Comparison of ENCODE assay signal across 8 cellular contexts in the genomic region with DNA sequence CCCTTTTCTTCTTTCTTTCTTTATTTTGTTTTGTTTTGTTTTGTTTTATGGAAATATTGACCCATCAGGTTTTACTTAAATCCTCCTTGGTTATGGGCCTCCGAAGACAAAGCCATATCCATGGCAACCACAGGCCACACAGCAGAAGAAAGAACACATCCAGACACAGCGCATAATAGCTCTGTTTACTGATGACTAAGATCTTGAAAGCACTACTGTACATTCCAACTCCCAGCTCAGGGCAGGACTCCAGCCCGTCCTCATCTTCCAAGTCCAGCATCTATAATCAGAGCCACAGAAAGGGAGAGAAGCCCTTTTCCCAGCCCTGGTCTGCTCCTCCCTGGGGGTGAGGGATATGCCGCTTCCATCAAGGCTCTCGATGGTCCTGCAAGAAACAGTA.
DNase-seq lines count a peak whose midpoint lies in the region; ATAC-seq, FAIRE-seq and TF ChIP-seq lines count a peak whose summit lies in the region.

No MANE protein-coding gene starts in this region.

- peaks cover 15% of the 10 kb centered on the region for H3K9me1 ChIP-seq in IMR-90 (ENCODE audit: insufficient read depth, low read length)

- peak overlapping the region; percentile 36 for H2AFZ ChIP-seq in IMR-90 (replicated peaks; ENCODE audit: low read length, poor library complexity)
- no peak overlapping the region for H2AFZ ChIP-seq in HepG2 (ENCODE audit: low read length)

- TF ChIP-seq EP300 in HepG2 (IDR thresholded peaks at IDR 0.05; ENCODE audit: low read depth in 2 of 2, low read length in 2 of 2) (no peak), HepG2 (CRISPR knock-in tag; IDR thresholded peaks at IDR 0.05; ENCODE audit: borderline replicate concordance) (no peak)

- H3K9ac ChIP-seq in IMR-90 (ENCODE audit: low read depth, low read length) (no peak overlapping the region), HepG2 (ENCODE audit: insufficient read depth, low read depth, low read length) (no peak overlapping the region)

- no peak overlapping the region; the same call in 1 of the 2 replicates for H4K5ac ChIP-seq in IMR-90 (ENCODE audit: low read depth, low read length)

- H3K4me2 ChIP-seq in IMR-90 (ENCODE audit: low read depth, low read length) = peak overlapping the region; percentile 33; the same call in 1 of the 2 replicates
- H3K4me2 ChIP-seq in HepG2 (ENCODE audit: low read depth, low read length) = no peak overlapping the region; the same call in 1 of the 2 replicates

- H3K4me3 ChIP-seq in IMR-90 (ENCODE audit: insufficient read depth, low read depth, low read length) (no peak overlapping the region), cardiac fibroblast (replicated peaks in 1 of 2; ENCODE audit: low read depth in 2 of 2, low read length in 2 of 2) (no peak overlapping the region), HepG2 (replicated peaks in 1 of 3; ENCODE audit: insufficient read depth in 1 of 3, low read depth in 2 of 3, low read length in 3 of 3) (no peak overlapping the region), thoracic aorta (no peak overlapping the region)

- H4K8ac ChIP-seq in IMR-90 (ENCODE audit: low read depth in 2 of 2, low read length in 2 of 2) = peak overlapping the region in 1 of 2 experiments; percentile 72; a peak in 2 of 4 replicates

- BruUV-seq in IMR-90 (replicated peaks; lab: Mats Ljungman, UMichigan) (no TSS peak), HepG2 (replicated peaks; lab: Mats Ljungman, UMichigan) (no TSS peak)

- H3K27ac ChIP-seq in IMR-90 (ENCODE audit: insufficient read depth, low read length) (peak overlapping the region; percentile 14; the same call in 1 of the 2 replicates), HepG2 (ENCODE audit: extremely low read length, insufficient read depth, low read length) (no peak overlapping the region), thoracic aorta (peak overlapping the region; percentile 16 to 73)

- in situ Hi-C loops in IMR-90 (cut with MboI; ENCODE audit: low sequenced_read_pairs) (no loop called here), HepG2 (cut with HindIII; ENCODE audit: extremely low pct_ligation_motif_present, low pct_unique_long_range_greater_than_20kb) (no loop called here)

- peak overlapping the region; percentile 43 for H2BK20ac ChIP-seq in IMR-90 (ENCODE audit: low read depth, low read length)

- H3K79me2 ChIP-seq in HepG2 (ENCODE audit: insufficient read depth, low read length) = no peaks in the 10 kb centered on the region

- ATAC-seq in IMR-90 (ENCODE audit: low read depth) (peak; percentile 92), HepG2 (peak; percentile 53; the same call in 2 of the 3 replicates), thoracic aorta (ENCODE audit: insufficient number of reproducible peaks, low FRiP score, low read depth) (peak; percentile 72), HG03039 (IDR thresholded peaks at IDR 0.05; ENCODE audit: unreplicated experiment) (no peak)

- H3K27me3 ChIP-seq in IMR-90 (ENCODE audit: control insufficient read depth, insufficient read depth, low read length) = no peaks in the 10 kb centered on the region
- H3K27me3 ChIP-seq in HepG2 (ENCODE audit: control insufficient read depth in 1 of 2, insufficient read depth in 2 of 2, low read length in 2 of 2) = peaks cover 2 to 32% of the 10 kb centered on the region in 2 experiments; a peak in 3 of 5 replicates
- H3K27me3 ChIP-seq in thoracic aorta (replicated peaks; ENCODE audit: insufficient read depth) = no peaks in the 10 kb centered on the region

- TF ChIP-seq CTCF in IMR-90 (conservative IDR thresholded peaks at IDR 0.05; ENCODE audit: low read depth, low read length) (no peak), cardiac fibroblast (IDR thresholded peaks at IDR 0.05; ENCODE audit: low read depth, low read length) (no peak), HepG2 (CRISPR knock-in tag; IDR thresholded peaks at IDR 0.05) (no peak), thoracic aorta (IDR thresholded peaks at IDR 0.05) (no peak), D721Med (IDR thresholded peaks at IDR 0.05; ENCODE audit: insufficient read depth, missing control alignments) (no peak)

- H3K36me3 ChIP-seq in IMR-90 (ENCODE audit: control insufficient read depth, insufficient read depth, low read length) = no peaks in the 10 kb centered on the region
- H3K36me3 ChIP-seq in HepG2 (replicated peaks in 1 of 2; ENCODE audit: control insufficient read depth in 1 of 2, insufficient read depth in 2 of 2, low read length in 2 of 2) = no peaks in the 10 kb centered on the region
- H3K36me3 ChIP-seq in thoracic aorta = no peaks in the 10 kb centered on the region

- no peaks in the 10 kb centered on the region for H3K79me1 ChIP-seq in IMR-90 (ENCODE audit: low read depth in 1 of 2, low read length in 2 of 2)

- peak overlapping the region; percentile 62 for H2AK5ac ChIP-seq in IMR-90 (ENCODE audit: low read depth, low read length)

- H2BK5ac ChIP-seq in IMR-90 (ENCODE audit: low read depth, low read length, poor library complexity, severe bottlenecking) = no peak overlapping the region

- peak overlapping the region; percentile 66 for H2BK120ac ChIP-seq in IMR-90 (ENCODE audit: low read depth, low read length)

- TF ChIP-seq RAD21 in IMR-90 (IDR thresholded peaks at IDR 0.05; ENCODE audit: low read length) = peak; percentile 30; the same call in 1 of the 2 replicates
- no peak for TF ChIP-seq RAD21 in HepG2 (CRISPR knock-in tag; IDR thresholded peaks at IDR 0.05)

- H3K9me3 ChIP-seq in IMR-90 (ENCODE audit: control insufficient read depth, insufficient read depth, low read length) = no peaks in the 10 kb centered on the region
- no peaks in the 10 kb centered on the region for H3K9me3 ChIP-seq in HepG2 (ENCODE audit: low read length)
- no peaks in the 10 kb centered on the region for H3K9me3 ChIP-seq in thoracic aorta

- H4K20me1 ChIP-seq in IMR-90 (ENCODE audit: insufficient read depth, low read length) (no peaks in the 10 kb centered on the region; the same call in 1 of the 2 replicates), HepG2 (ENCODE audit: insufficient read depth, low read length) (no peaks in the 10 kb centered on the region)

- no peak overlapping the region for H2AK9ac ChIP-seq in IMR-90 (replicated peaks; ENCODE audit: low read depth, low read length, poor library complexity)

- POLR2A ChIA-PET in IMR-90 (lab: Charles Lee; ENCODE audit: unreplicated experiment) = no interaction called here
- POLR2A ChIA-PET in HepG2 (lab: Yijun Ruan, JAX) = no interaction called here

- CTCF ChIA-PET in IMR-90 (lab: Yijun Ruan, JAX) = no interaction called here
- CTCF ChIA-PET in HepG2 (lab: Yijun Ruan, JAX; ENCODE audit: low intra/inter-chr PET ratio, low total read pairs) = no interaction called here

- peak overlapping the region; percentile 18 for H3K14ac ChIP-seq in IMR-90 (replicated peaks; ENCODE audit: low read depth, low read length)

- no peak overlapping the region for H3K56ac ChIP-seq in IMR-90 (ENCODE audit: extremely low read depth, insufficient read depth, low read length)

- no peak for FAIRE-seq in HepG2 (lab: Jason Lieb, UNC)
- no peak for FAIRE-seq in D721Med (lab: Jason Lieb, UNC)

- DNase-seq in IMR-90 (peak; percentile 97), cardiac fibroblast (ENCODE audit: low read depth in 2 of 2) (peak; percentile 98), HepG2 (ENCODE audit: low spot score) (no peak), thoracic aorta (ENCODE audit: low spot score) (peak; percentile 16), D721Med (ENCODE audit: insufficient read length, low spot score) (no peak), T-helper 2 cell (no peak), cerebellum (ENCODE audit: low spot score) (no peak)

- TF ChIP-seq POLR2A in IMR-90 (IDR thresholded peaks at IDR 0.05; ENCODE audit: low read depth, low read length) (no peak), HepG2 (IDR thresholded peaks at IDR 0.05; ENCODE audit: insufficient read depth in 1 of 2, low read depth in 2 of 2, low read length in 2 of 2) (no peak)

- peak overlapping the region; percentile 17; the same call in 1 of the 3 replicates for H2BK15ac ChIP-seq in IMR-90 (ENCODE audit: low read depth, low read length)

- peak overlapping the region; percentile 48; the same call in 1 of the 2 replicates for H4K91ac ChIP-seq in IMR-90 (ENCODE audit: insufficient read depth, low read depth, low read length)

- H3K4me1 ChIP-seq in IMR-90 (ENCODE audit: control insufficient read depth, insufficient read depth, low read length) (peaks cover 27% of the 10 kb centered on the region), HepG2 (ENCODE audit: insufficient read depth, low read length) (no peaks in the 10 kb centered on the region), thoracic aorta (ENCODE audit: control insufficient read depth in 1 of 2, low read depth in 2 of 2) (peaks cover 35 to 51% of the 10 kb centered on the region in 2 donors)

- dilution Hi-C loops in IMR-90 (cut with HindIII; ENCODE audit: low sequenced_read_pairs, unreplicated experiment) = no loop called here

- WGBS in IMR-90 (ENCODE audit: extremely low coverage in 2 of 2, insufficient read length in 1 of 2), 2 experiments = 67% methylated on average over 1 of the region's 5 CpGs; no CpG with 5 or more reads in 1 of the 2 experiments
- WGBS in HepG2 (ENCODE audit: low lambda C conversion rate) = 33% methylated on average over 5 of the region's 5 CpGs

- peak overlapping the region; percentile 37 for H3K18ac ChIP-seq in IMR-90 (ENCODE audit: low read depth, low read length)

- H3K4ac ChIP-seq in IMR-90 (ENCODE audit: low read depth, low read length) = peak overlapping the region; percentile 64

- no peak overlapping the region for H3K23ac ChIP-seq in IMR-90 (ENCODE audit: low read depth, low read length)

- intact Hi-C loops in IMR-90 (cut with micrococcal nuclease) = no loop called here
- intact Hi-C loops in HepG2 (cut with micrococcal nuclease; ENCODE audit: unreplicated experiment) = no loop called here

TF ChIP-seq in IMR-90, 13 proteins besides CTCF, POLR2A, EP300 and RAD21 (continues in another document):
- no peak for TF ChIP-seq ELK1 (IDR thresholded peaks at IDR 0.05; ENCODE audit: borderline replicate concordance, low read depth, low read length)

TF ChIP-seq in HepG2, 621 proteins besides CTCF, POLR2A, EP300 and RAD21:
- TF ChIP-seq ZBTB21 (CRISPR knock-in tag; IDR thresholded peaks at IDR 0.05) (no peak), FOSL2 (CRISPR knock-in tag; IDR thresholded peaks at IDR 0.05) (peak; percentile 25; the same call in 1 of the 2 replicates), ZC3H13 (CRISPR knock-in tag; IDR thresholded peaks at IDR 0.05) (no peak), ZNF780A (CRISPR knock-in tag; IDR thresholded peaks at IDR 0.05) (no peak), ZNF446 (CRISPR knock-in tag; IDR thresholded peaks at IDR 0.05) (no peak), GABPA (IDR thresholded peaks at IDR 0.05; ENCODE audit: low read depth, low read length) (no peak), GABPA (CRISPR knock-in tag; IDR thresholded peaks at IDR 0.05; ENCODE audit: low read depth) (no peak)

Comparison
In these comparisons a context has a peak if more than half of its experiments do, and no peak if none do; other contexts are left out.
1. DNase-seq: peak in IMR-90 (single experiment), cardiac fibroblast (2 of 2) and thoracic aorta (single experiment); none in HepG2 (single experiment), D721Med (single experiment), T-helper 2 cell (0 of 5) and cerebellum (single experiment).